ENCODE assay signal across 8 cellular contexts in genomic region chr3:11641683-11642407, GRCh38. TPM values are rescaled to one million over a fixed set of nuclear protein-coding genes. Genes with fewer than 3 reads are reported as not detected.
DNase-seq lines count a peak whose midpoint lies in the region; ATAC-seq, FAIRE-seq and TF ChIP-seq lines count a peak whose summit lies in the region.

No MANE protein-coding gene starts in this region.

- H3K9me3 Mint-ChIP-seq in natural killer cell: no peaks in the 10 kb centered on the region

- H2AFZ ChIP-seq in endothelial cell of umbilical vein (ENCODE audit: low read depth, low read length): no peak overlapping the region

- BruUV-seq in endothelial cell of umbilical vein (replicated peaks; lab: Mats Ljungman, UMichigan): no TSS peak

- POLR2A ChIA-PET in endothelial cell of umbilical vein (lab: Charles Lee): interaction anchor here (0.8 kb wide), 1 partner anchor 19 kb away, joined by 4 read pairs; no protein-coding TSS in a partner anchor

- TF ChIP-seq CTCF in AG09319 (IDR thresholded peaks at IDR 0.05; ENCODE audit: low read depth, low read length): no peak
- TF ChIP-seq CTCF in GM13977 (IDR thresholded peaks at IDR 0.05; ENCODE audit: extremely low read depth, insufficient read depth, missing control alignments): no peak
- TF ChIP-seq CTCF in endothelial cell of umbilical vein (IDR thresholded peaks at IDR 0.05; ENCODE audit: extremely low read depth in 1 of 2, insufficient read depth in 1 of 2, low read depth in 1 of 2, low read length in 2 of 2): no peak
- no peak for TF ChIP-seq CTCF in natural killer cell (IDR thresholded peaks at IDR 0.05)

- H4K20me1 ChIP-seq in endothelial cell of umbilical vein (replicated peaks; ENCODE audit: control insufficient read depth, extremely low read depth, insufficient read depth, low read length): no peaks in the 10 kb centered on the region

- no peaks in the 10 kb centered on the region for H3K36me3 Mint-ChIP-seq in natural killer cell

- dilution Hi-C loops in endothelial cell of umbilical vein (cut with MboI; ENCODE audit: extremely low pct_ligation_motif_present, low sequenced_read_pairs): no loop called here

- H3K9ac ChIP-seq in endothelial cell of umbilical vein (replicated peaks; ENCODE audit: extremely low read depth, insufficient read depth, low read length): peak overlapping the region; percentile 98

- H3K4me2 ChIP-seq in endothelial cell of umbilical vein (ENCODE audit: insufficient read depth, low read length): peak overlapping the region; percentile 93

- H3K27ac Mint-ChIP-seq in natural killer cell: peak overlapping the region; percentile 98 to 100

- peaks cover 65% of the 10 kb centered on the region for H3K79me2 ChIP-seq in endothelial cell of umbilical vein (ENCODE audit: control insufficient read depth, insufficient read depth, low read length)

- no peak for FAIRE-seq in endothelial cell of umbilical vein (lab: Jason Lieb, UNC)

- H3K4me1 ChIP-seq in SJSA1 (replicated peaks) (peaks cover 47% of the 10 kb centered on the region), endothelial cell of umbilical vein (ENCODE audit: control insufficient read depth, extremely low read depth, insufficient read depth, low read length) (peaks cover 48% of the 10 kb centered on the region)

- DNase-seq in AG09319 (ENCODE audit: extremely low read depth, low read depth) (peak; percentile 74), GM13977 (ENCODE audit: low spot score) (peak; percentile 34), SJSA1 (ENCODE audit: low read depth in 1 of 2, low spot score in 2 of 2) (peak in 1 of 2 experiments; percentile 64), endothelial cell of umbilical vein (ENCODE audit: low read depth, low spot score) (peak; percentile 76), natural killer cell (peak; percentile 27), left colon (no peak)
- DNase-seq in stimulated activated CD4-positive, alpha-beta T cell treated with anti-CD3 and anti-CD28 coated beads, Interleukin-4, amount 100 ng/mL, for 1 hour: no peak

- H3K9me3 ChIP-seq in SJSA1 (replicated peaks) (no peaks in the 10 kb centered on the region), endothelial cell of umbilical vein (replicated peaks; ENCODE audit: control insufficient read depth, insufficient read depth, low read length) (no peaks in the 10 kb centered on the region)

- H3K9me1 ChIP-seq in endothelial cell of umbilical vein (replicated peaks; ENCODE audit: control insufficient read depth, extremely low read depth, insufficient read depth, low read length): no peaks in the 10 kb centered on the region

- ATAC-seq in natural killer cell (peak; percentile 45 to 53 (median 50)), HG03342 (IDR thresholded peaks at IDR 0.05; ENCODE audit: unreplicated experiment) (no peak), left colon (no peak)

- peak; percentile 3 for TF ChIP-seq POLR2A in endothelial cell of umbilical vein (IDR thresholded peaks at IDR 0.05; ENCODE audit: low read depth, low read length)

- peak overlapping the region; percentile 89 for H3K27ac ChIP-seq in SJSA1
- H3K27ac ChIP-seq in endothelial cell of umbilical vein (ENCODE audit: insufficient read depth, low read depth, low read length): peak overlapping the region; percentile 92

- intact Hi-C loops in endothelial cell of umbilical vein (cut with micrococcal nuclease) (loop anchor here (1.0 to 5.0 kb wide), 6 partner anchors 42 to 415 kb away; no protein-coding TSS in a partner anchor), natural killer cell (cut with micrococcal nuclease) (loop anchor here (2.0 to 5.0 kb wide), 3 partner anchors 31 to 370 kb away; partner anchors contain the start of gene ATG7), left colon (cut with DNase I, micrococcal nuclease) (no loop called here)

- no peaks in the 10 kb centered on the region; the same call in 1 of the 2 replicates for H3K36me3 ChIP-seq in SJSA1
- H3K36me3 ChIP-seq in endothelial cell of umbilical vein (ENCODE audit: control insufficient read depth in 2 of 2, extremely low read depth in 1 of 2, insufficient read depth in 2 of 2, low read length in 2 of 2): no peaks in the 10 kb centered on the region

- no peaks in the 10 kb centered on the region for H3K27me3 Mint-ChIP-seq in natural killer cell (ENCODE audit: low read depth in 2 of 2)

- CTCF ChIA-PET in endothelial cell of umbilical vein (lab: Charles Lee): interaction anchor here (0.9 to 1.3 kb wide), 2 partner anchors 74 to 263 kb away, joined by 3 to 5 read pairs; no protein-coding TSS in a partner anchor

- H3K27me3 ChIP-seq in SJSA1 (replicated peaks): no peaks in the 10 kb centered on the region
- H3K27me3 ChIP-seq in endothelial cell of umbilical vein (ENCODE audit: control insufficient read depth in 2 of 2, insufficient read depth in 2 of 2, low read length in 2 of 2): no peaks in the 10 kb centered on the region

- peak overlapping the region; percentile 63 for H3K4me3 ChIP-seq in SJSA1
- H3K4me3 ChIP-seq in endothelial cell of umbilical vein (replicated peaks in 1 of 3; ENCODE audit: insufficient read depth in 1 of 3, low read depth in 1 of 3, low read length in 3 of 3): peak overlapping the region; percentile 70 to 99 (median 79)

- H3K4me1 Mint-ChIP-seq in natural killer cell: peaks cover 67 to 72% of the 10 kb centered on the region in 2 donors

- in situ Hi-C loops in GM13977 (cut with MboI; ENCODE audit: low pct_unique_long_range_greater_than_20kb, low sequenced_read_pairs, unreplicated experiment): no loop called here

- H3K4me3 Mint-ChIP-seq in natural killer cell: peak overlapping the region; percentile 100

TF ChIP-seq in endothelial cell of umbilical vein, 7 proteins besides CTCF, POLR2A, EP300 and RAD21:
- TF ChIP-seq JUN (IDR thresholded peaks at IDR 0.05; ENCODE audit: borderline replicate concordance, insufficient read depth, insufficient read length, low read depth) (no peak), POLR2AphosphoS5 (IDR thresholded peaks at IDR 0.05; ENCODE audit: insufficient read depth, low read depth, low read length) (no peak), EZH2 (IDR thresholded peaks at IDR 0.05; ENCODE audit: borderline replicate concordance, low read depth, low read length, severe bottlenecking) (no peak), GATA2 (IDR thresholded peaks at IDR 0.05; ENCODE audit: insufficient read depth, insufficient read length, low read depth, low read length) (no peak), MAX (IDR thresholded peaks at IDR 0.05; ENCODE audit: insufficient read depth, insufficient read length) (no peak)

RNA-seq across cellular contexts. Expression of gene VGLL4, which starts 1.9 kb away (rescaled TPM):
- 14.7 and 26.9 TPM in 2 replicates for total RNA-seq in SJSA1 (2014; rRNA removed; shearing (Covaris generic))
- total RNA-seq in endothelial cell of umbilical vein (58.9 and 67.0 TPM in 2 replicates), natural killer cell (10 to 100 TPM; 29.5 to 42.8 (median 34.6) TPM), left colon (10 to 100 TPM; 52.7 to 53.4 TPM)
- 75.9 and 78.9 TPM in 2 replicates for polyA plus RNA-seq in endothelial cell of umbilical vein
- polyA plus RNA-seq in endothelial cell of umbilical vein (2011; cell fraction: cytosol; rRNA removed): 48.6 and 57.5 TPM in 2 replicates
- polyA plus RNA-seq in endothelial cell of umbilical vein (2011; cell fraction: nucleus; rRNA removed): 95.4 and 99.1 TPM in 2 replicates
- 42.5 and 47.3 TPM in 2 replicates for polyA plus RNA-seq in endothelial cell of umbilical vein (2012)
- 73.2 and 78.6 TPM in 2 replicates for polyA minus RNA-seq in endothelial cell of umbilical vein
- 16.1 TPM for polyA minus RNA-seq in endothelial cell of umbilical vein (2011; cell fraction: cytosol; rRNA and poly(A)+ RNA removed)
- 112 and 132 TPM in 2 replicates for polyA minus RNA-seq in endothelial cell of umbilical vein (2011; cell fraction: nucleus; rRNA and poly(A)+ RNA removed)

Comparison
In these comparisons a context has a peak if more than half of its experiments do, and no peak if none do; other contexts are left out.
1. DNase-seq: peak in AG09319 (single experiment), GM13977 (single experiment), endothelial cell of umbilical vein (single experiment) and natural killer cell (single experiment); none in left colon (0 of 2) and stimulated activated CD4-positive, alpha-beta T cell treated with anti-CD3 and anti-CD28 coated beads, Interleukin-4, amount 100 ng/mL, for 1 hour (single experiment).
2. ATAC-seq: peak in natural killer cell (3 of 3); none in HG03342 (single experiment) and left colon (single experiment).
3. intact Hi-C loops: an anchor here in endothelial cell of umbilical vein (1.0 to 5.0 kb wide) and natural killer cell (2.0 to 5.0 kb wide); none called in left colon.